ENCODE assay signal across 1 cellular context in the genomic region with DNA sequence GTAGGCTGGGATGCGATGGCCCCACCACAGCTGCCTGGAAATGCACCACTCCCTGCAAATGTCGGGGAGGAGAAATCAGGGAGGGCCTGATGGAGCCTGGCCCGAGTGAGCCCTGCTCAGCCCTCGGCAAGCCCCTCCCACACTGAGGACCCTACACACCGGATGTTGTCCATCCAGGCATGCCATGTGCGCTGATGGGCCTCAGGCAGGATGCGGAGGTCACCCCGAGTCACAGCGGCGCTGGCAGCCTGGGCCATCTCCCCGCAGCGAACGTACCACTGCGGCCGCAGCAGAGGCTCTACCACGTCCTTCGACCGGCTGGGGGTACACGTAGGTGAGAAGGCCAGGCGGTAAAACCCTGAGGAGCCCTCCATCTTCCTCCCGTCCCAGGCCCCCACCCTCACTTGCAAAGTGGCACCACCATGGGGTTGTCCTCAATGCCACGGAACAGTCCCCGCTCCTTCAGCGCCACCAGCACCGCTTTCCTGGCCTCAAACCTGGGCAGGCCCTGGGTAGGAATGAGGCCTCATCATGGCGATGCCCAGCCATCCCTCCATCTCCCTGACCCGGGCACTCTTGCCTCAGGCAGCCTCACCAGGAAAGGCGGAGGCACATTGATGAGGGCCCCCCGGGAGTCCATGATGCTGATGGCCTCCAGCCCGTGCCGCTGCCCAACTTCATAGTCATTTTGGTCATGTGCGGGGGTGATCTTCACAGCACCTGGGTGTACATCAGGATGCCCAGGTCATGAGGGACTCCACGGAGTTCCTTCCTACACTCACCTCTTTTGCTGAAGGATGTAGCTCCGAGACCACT.
TF ChIP-seq lines count a peak whose summit lies in the region.

No MANE protein-coding gene starts in this region.

TF ChIP-seq in HEK293, 187 proteins besides CTCF, POLR2A, EP300 and RAD21 (continued from another document):
- TF ChIP-seq, protein P1, sequence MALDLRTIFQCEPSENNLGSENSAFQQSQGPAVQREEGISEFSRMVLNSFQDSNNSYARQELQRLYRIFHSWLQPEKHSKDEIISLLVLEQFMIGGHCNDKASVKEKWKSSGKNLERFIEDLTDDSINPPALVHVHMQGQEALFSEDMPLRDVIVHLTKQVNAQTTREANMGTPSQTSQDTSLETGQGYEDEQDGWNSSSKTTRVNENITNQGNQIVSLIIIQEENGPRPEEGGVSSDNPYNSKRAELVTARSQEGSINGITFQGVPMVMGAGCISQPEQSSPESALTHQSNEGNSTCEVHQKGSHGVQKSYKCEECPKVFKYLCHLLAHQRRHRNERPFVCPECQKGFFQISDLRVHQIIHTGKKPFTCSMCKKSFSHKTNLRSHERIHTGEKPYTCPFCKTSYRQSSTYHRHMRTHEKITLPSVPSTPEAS (tag by site-specific recombination; IDR thresholded peaks at IDR 0.05) = no peak
- no peak for TF ChIP-seq ZNF585B (tag by site-specific recombination; IDR thresholded peaks at IDR 0.05)
- TF ChIP-seq ZNF16 (tag by site-specific recombination; IDR thresholded peaks at IDR 0.05; ENCODE audit: low read depth) = no peak
